In genomic region chr10:104101902-104102301, GRCh38 we compare ENCODE assay signal across 1 cellular context.
TF ChIP-seq lines count a peak whose summit lies in the region.

No MANE protein-coding gene starts in this region.

TF ChIP-seq in GM23338, 12 proteins besides CTCF, POLR2A, EP300 and RAD21 (continued from another document):
- TF ChIP-seq REST (IDR thresholded peaks at IDR 0.05; ENCODE audit: unreplicated experiment) (no peak), ZNF114 (CRISPR knock-in tag; IDR thresholded peaks at IDR 0.05) (no peak)
